10 cellular contexts compared by ENCODE assay signal in the genomic region with DNA sequence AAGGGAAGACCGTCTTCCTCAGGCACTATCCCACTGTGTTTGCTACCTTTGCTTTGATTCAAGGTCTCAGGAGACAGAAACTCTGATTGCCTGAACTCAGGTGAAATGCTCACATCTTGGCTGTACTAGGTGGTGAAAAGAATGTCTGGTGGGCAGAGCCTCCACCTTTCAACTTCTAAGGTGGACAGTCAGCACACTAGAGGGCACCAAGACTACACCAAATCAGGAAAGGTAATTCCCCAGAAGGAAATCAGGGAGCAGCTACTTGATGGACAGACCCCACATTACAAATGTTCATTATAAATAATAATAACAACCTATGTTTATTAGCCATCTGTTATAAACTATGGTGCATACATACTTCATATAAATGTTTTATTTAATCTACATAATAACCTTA.
DNase-seq lines count a peak whose midpoint lies in the region; ATAC-seq and TF ChIP-seq lines count a peak whose summit lies in the region.
"Had no signal": no experiment of that assay in that cellular context is flagged by ENCODE, and none has a peak within 500 bp of the region (broad histone marks: within the 10 kb centered on the region; RNA-seq: fewer than 3 reads in every experiment).

No MANE protein-coding gene starts in this region.

- DNase-seq in MCF 10A (ENCODE audit: unreplicated experiment) = peak; percentile 43
- DNase-seq in breast epithelium (ENCODE audit: low spot score in 2 of 2) = no peak
- DNase-seq in RPMI7951 (ENCODE audit: low read depth) = peak; percentile 21
- DNase-seq in foreskin keratinocyte = no peak
- peak; percentile 37 to 38 for DNase-seq in thyroid gland
- no peak for DNase-seq in stimulated activated naive CD8-positive, alpha-beta T cell treated with anti-CD3 and anti-CD28 coated beads, Interleukin-15, amount 100 ng/mL, for 72 hours
- no peak for DNase-seq in NCI-H2029 (lab: John Stamatoyannopoulos, UW)
- no peak for DNase-seq in activated naive CD4-positive, alpha-beta T cell treated with anti-CD3 and anti-CD28 coated beads, Interleukin-2, amount 50 U/mL, for 16 hours
- DNase-seq: NCI-H2029 treated with DMSO at 0.1 percent for 48 hours had no signal

- POLR2A ChIA-PET in MCF 10A (lab: Yijun Ruan, JAX) = no interaction called here

- peaks cover 0 to 6% of the 10 kb centered on the region in 2 donors for H3K27me3 ChIP-seq in breast epithelium
- peaks cover 4% of the 10 kb centered on the region for H3K27me3 ChIP-seq in foreskin keratinocyte
- no peaks in the 10 kb centered on the region for H3K27me3 ChIP-seq in thyroid gland
- H3K27me3 ChIP-seq: ascending aorta had no signal

- no peaks in the 10 kb centered on the region for H3K9me3 Mint-ChIP-seq in MCF 10A (ENCODE audit: unreplicated experiment)
- H3K9me3 Mint-ChIP-seq in stimulated activated naive CD8-positive, alpha-beta T cell treated with anti-CD3 and anti-CD28 coated beads, Interleukin-15, amount 100 ng/mL, for 72 hours = no peaks in the 10 kb centered on the region

- H3K4me1 Mint-ChIP-seq in MCF 10A (ENCODE audit: insufficient read depth, unreplicated experiment) = no peaks in the 10 kb centered on the region
- H3K4me1 Mint-ChIP-seq in stimulated activated naive CD8-positive, alpha-beta T cell treated with anti-CD3 and anti-CD28 coated beads, Interleukin-15, amount 100 ng/mL, for 72 hours = no peaks in the 10 kb centered on the region

- 79 to 81% methylated on average over 1 of the region's 1 CpG for WGBS in thyroid gland, 2 donors

- H3K36me3 ChIP-seq in breast epithelium (no peaks in the 10 kb centered on the region), thyroid gland (no peaks in the 10 kb centered on the region)
- H3K36me3 ChIP-seq: ascending aorta had no signal

- CTCF ChIA-PET in MCF 10A (lab: Yijun Ruan, JAX) = interaction anchor here (0.6 to 1.9 kb wide), 7 partner anchors 12 to 534 kb away, joined by 3 to 9 read pairs (median 3); no protein-coding TSS in a partner anchor

- no peak overlapping the region for H3K27ac ChIP-seq in breast epithelium
- H3K27ac ChIP-seq in foreskin keratinocyte = no peak overlapping the region
- no peak overlapping the region for H3K27ac ChIP-seq in thyroid gland
- H3K27ac ChIP-seq: ascending aorta had no signal

- intact Hi-C loops in MCF 10A (cut with micrococcal nuclease) = loop anchor here (2.0 to 10.0 kb wide), 4 partner anchors 144 to 1240 kb away; no protein-coding TSS in a partner anchor
- intact Hi-C loops in breast epithelium (cut with DNase I; ENCODE audit: low total_unique reads) = no loop called here
- intact Hi-C loops in thyroid gland (cut with DNase I) = loop anchor here (5.0 kb wide), 1 partner anchor 142 kb away; no protein-coding TSS in a partner anchor

- BruUV-seq in MCF 10A (replicated peaks; lab: Mats Ljungman, UMichigan) = no TSS peak

- peaks cover 33% of the 10 kb centered on the region for H3K27me3 Mint-ChIP-seq in MCF 10A (ENCODE audit: insufficient read depth, unreplicated experiment)
- H3K27me3 Mint-ChIP-seq in stimulated activated naive CD8-positive, alpha-beta T cell treated with anti-CD3 and anti-CD28 coated beads, Interleukin-15, amount 100 ng/mL, for 72 hours = peaks cover 14% of the 10 kb centered on the region

- TF ChIP-seq CTCF in MCF 10A (IDR thresholded peaks at IDR 0.05; ENCODE audit: unreplicated experiment) (peak; percentile 23), breast epithelium (IDR thresholded peaks at IDR 0.05) (no peak), foreskin keratinocyte (conservative IDR thresholded peaks at IDR 0.05) (peak; percentile 42), thyroid gland (IDR thresholded peaks at IDR 0.05) (peak in 4 of 6 experiments; percentile 30 to 62 (median 59))

- H3K36me3 Mint-ChIP-seq in MCF 10A (ENCODE audit: insufficient read depth, unreplicated experiment) = no peaks in the 10 kb centered on the region

- H3K9me3 ChIP-seq in breast epithelium (no peaks in the 10 kb centered on the region), thyroid gland (no peaks in the 10 kb centered on the region)
- H3K9me3 ChIP-seq: ascending aorta had no signal

- ATAC-seq in foreskin keratinocyte = no peak
- ATAC-seq in stimulated activated naive CD8-positive, alpha-beta T cell treated with anti-CD3 and anti-CD28 coated beads, Interleukin-15, amount 100 ng/mL, for 72 hours = no peak

- H3K27ac Mint-ChIP-seq in MCF 10A (ENCODE audit: low read depth, unreplicated experiment) = no peak overlapping the region
- H3K27ac Mint-ChIP-seq in stimulated activated naive CD8-positive, alpha-beta T cell treated with anti-CD3 and anti-CD28 coated beads, Interleukin-15, amount 100 ng/mL, for 72 hours = no peak overlapping the region

- TF ChIP-seq POLR2A in breast epithelium (IDR thresholded peaks at IDR 0.05) = no peak
- no peak for TF ChIP-seq POLR2A in thyroid gland (IDR thresholded peaks at IDR 0.05)

- H3K4me3 ChIP-seq in breast epithelium = no peak overlapping the region
- no peak overlapping the region for H3K4me3 ChIP-seq in thyroid gland (replicated peaks in 1 of 3)
- H3K4me3 ChIP-seq: ascending aorta had no signal

- H3K4me1 ChIP-seq in breast epithelium = no peaks in the 10 kb centered on the region
- no peaks in the 10 kb centered on the region for H3K4me1 ChIP-seq in foreskin keratinocyte
- H3K4me1 ChIP-seq in thyroid gland = no peaks in the 10 kb centered on the region
- H3K4me1 ChIP-seq: ascending aorta had no signal

- no peak overlapping the region for H3K4me3 Mint-ChIP-seq in MCF 10A (ENCODE audit: unreplicated experiment)
- H3K4me3 Mint-ChIP-seq in stimulated activated naive CD8-positive, alpha-beta T cell treated with anti-CD3 and anti-CD28 coated beads, Interleukin-15, amount 100 ng/mL, for 72 hours = no peak overlapping the region

Comparison
In these comparisons a context has a peak if more than half of its experiments do, and no peak if none do; other contexts are left out.
1. DNase-seq: peak in MCF 10A (single experiment), RPMI7951 (single experiment) and thyroid gland (2 of 2); none in breast epithelium (0 of 2), foreskin keratinocyte (0 of 2), stimulated activated naive CD8-positive, alpha-beta T cell treated with anti-CD3 and anti-CD28 coated beads, Interleukin-15, amount 100 ng/mL, for 72 hours (0 of 2), NCI-H2029 (single experiment) and activated naive CD4-positive, alpha-beta T cell treated with anti-CD3 and anti-CD28 coated beads, Interleukin-2, amount 50 U/mL, for 16 hours (single experiment).
2. CTCF ChIP-seq: peak in MCF 10A (single experiment), foreskin keratinocyte (single experiment) and thyroid gland (4 of 6); none in breast epithelium (0 of 3).